In genomic region chr3:125087768-125088391, GRCh38 we compare ENCODE assay signal across 22 cellular contexts. TPM values are rescaled to one million over a fixed set of nuclear protein-coding genes. Genes with fewer than 3 reads are reported as not detected.
A peak's percentile ranks its signal among the peaks of the same experiment; 100 is the strongest.
DNase-seq lines count a peak whose midpoint lies in the region; ATAC-seq, FAIRE-seq and TF ChIP-seq lines count a peak whose summit lies in the region.
"Had no signal": no experiment of that assay in that cellular context is flagged by ENCODE, and none has a peak within 500 bp of the region (broad histone marks: within the 10 kb centered on the region; RNA-seq: fewer than 3 reads in every experiment).

No MANE protein-coding gene starts in this region.

- H3K4me1 ChIP-seq in astrocyte (ENCODE audit: insufficient read depth, low read length) = peaks cover 12% of the 10 kb centered on the region
- H3K4me1 ChIP-seq in CD4-positive, alpha-beta memory T cell (ENCODE audit: insufficient read depth, low read length) = no peaks in the 10 kb centered on the region
- H3K4me1 ChIP-seq: HAP-1 had no signal

- H2AFZ ChIP-seq in astrocyte (ENCODE audit: low read depth, low read length) = no peak overlapping the region
- H2AFZ ChIP-seq: PC-9 had no signal

- H3K36me3 Mint-ChIP-seq in astrocyte (ENCODE audit: low read depth, unreplicated experiment) = peaks cover 4% of the 10 kb centered on the region
- H3K36me3 Mint-ChIP-seq in CD4-positive, alpha-beta memory T cell = no peaks in the 10 kb centered on the region
- H3K36me3 Mint-ChIP-seq in progenitor cell of endocrine pancreas (ENCODE audit: insufficient read depth) = peaks cover 5% of the 10 kb centered on the region
- H3K36me3 Mint-ChIP-seq: stimulated activated effector memory CD8-positive, alpha-beta T cell treated with anti-CD3 and anti-CD28 coated beads, Interleukin-12 subunit alpha, Interleukin-12 subunit beta, amount 100 ng/mL, for 72 hours had no signal

- H3K4me1 Mint-ChIP-seq in astrocyte (ENCODE audit: low read depth, unreplicated experiment) = peaks cover 15% of the 10 kb centered on the region
- H3K4me1 Mint-ChIP-seq in CD4-positive, alpha-beta memory T cell = no peaks in the 10 kb centered on the region
- H3K4me1 Mint-ChIP-seq in progenitor cell of endocrine pancreas (ENCODE audit: low read depth) = no peaks in the 10 kb centered on the region

- H3K4me3 ChIP-seq in astrocyte (ENCODE audit: insufficient read depth, low read depth, low read length) = no peak overlapping the region
- H3K4me3 ChIP-seq in CD4-positive, alpha-beta memory T cell (ENCODE audit: low read length in 2 of 2) = no peak overlapping the region
- H3K4me3 ChIP-seq: HAP-1, PC-9 had no signal

- no peak for ATAC-seq in GM19463 (IDR thresholded peaks at IDR 0.05; ENCODE audit: unreplicated experiment)
- no peak for ATAC-seq in HG03354 (IDR thresholded peaks at IDR 0.05; ENCODE audit: poor library complexity, severe bottlenecking, unreplicated experiment)
- ATAC-seq: natural killer cell treated with Interleukin-12 subunit alpha and Interleukin-12 subunit beta and Interleukin-15 and Interleukin-18, amount 100 ng/mL, for 72 hours; sciatic nerve; stimulated activated effector memory CD8-positive, alpha-beta T cell treated with anti-CD3 and anti-CD28 coated beads, Interleukin-12 subunit alpha, Interleukin-12 subunit beta, amount 100 ng/mL, for 72 hours had no signal

- POLR2A ChIA-PET in CD4-positive, alpha-beta memory T cell (lab: Charles Lee; ENCODE audit: partially characterized antibody) = no interaction called here

- DNase-seq in A172 (ENCODE audit: low spot score) (peak; percentile 71), GM04504 (ENCODE audit: low read depth) (peak; percentile 72), astrocyte (ENCODE audit: low read depth) (no peak), hepatic stellate cell (ENCODE audit: low spot score) (peak; percentile 84), progenitor cell of endocrine pancreas (ENCODE audit: low spot score, unreplicated experiment) (no peak)
- no peak for DNase-seq in CD4-positive, alpha-beta memory T cell
- DNase-seq: activated CD4-positive, CD25-positive, alpha-beta regulatory T cell; activated naive CD4-positive, alpha-beta T cell; central memory CD4-positive, alpha-beta T cell; hippocampal formation; NCI-H187 treated with DMSO at 0.1 percent for 48 hours; NCI-H524 treated with DMSO at 0.1 percent for 48 hours; PC-9; stimulated activated CD4-positive, alpha-beta T cell treated with anti-CD3 and anti-CD28 coated beads, Interleukin-4, amount 100 ng/mL, for 4 hours; T-helper 1 cell had no signal

- no peaks in the 10 kb centered on the region for H3K27me3 ChIP-seq in astrocyte (ENCODE audit: insufficient read depth, low read length)
- no peaks in the 10 kb centered on the region for H3K27me3 ChIP-seq in CD4-positive, alpha-beta memory T cell (ENCODE audit: insufficient read depth, low read length)

- H3K27me3 Mint-ChIP-seq in astrocyte (ENCODE audit: low read depth, unreplicated experiment) (no peaks in the 10 kb centered on the region), progenitor cell of endocrine pancreas (no peaks in the 10 kb centered on the region)
- H3K27me3 Mint-ChIP-seq in CD4-positive, alpha-beta memory T cell = peaks cover 0 to 1% of the 10 kb centered on the region in 2 donors
- H3K27me3 Mint-ChIP-seq: natural killer cell treated with Interleukin-12 subunit alpha and Interleukin-12 subunit beta and Interleukin-15 and Interleukin-18, amount 100 ng/mL, for 72 hours had no signal

- no peaks in the 10 kb centered on the region for H3K9me3 ChIP-seq in astrocyte (ENCODE audit: insufficient read depth, low read depth, low read length)
- H3K9me3 ChIP-seq in CD4-positive, alpha-beta memory T cell (ENCODE audit: control insufficient read depth in 1 of 2, low read length in 2 of 2) = no peaks in the 10 kb centered on the region
- H3K9me3 ChIP-seq: HAP-1 had no signal

- peak overlapping the region; percentile 22 for H3K27ac ChIP-seq in astrocyte (ENCODE audit: low read depth, low read length)
- H3K27ac ChIP-seq in CD4-positive, alpha-beta memory T cell (ENCODE audit: low read depth, low read length) = no peak overlapping the region
- H3K27ac ChIP-seq: PC-9 had no signal

- no peak for TF ChIP-seq CTCF in astrocyte (IDR thresholded peaks at IDR 0.05; ENCODE audit: insufficient read depth, low read depth, low read length)
- no peak for TF ChIP-seq CTCF in progenitor cell of endocrine pancreas (IDR thresholded peaks at IDR 0.05; ENCODE audit: unreplicated experiment)

- H3K4me2 ChIP-seq in astrocyte (ENCODE audit: low read length) = peak overlapping the region; percentile 31
- H3K4me2 ChIP-seq: PC-9 had no signal

- peak; percentile 73 for FAIRE-seq in astrocyte (lab: Jason Lieb, UNC)
- FAIRE-seq: endometrium had no signal

- H3K36me3 ChIP-seq in astrocyte (ENCODE audit: insufficient read depth, low read length) = no peaks in the 10 kb centered on the region
- no peaks in the 10 kb centered on the region for H3K36me3 ChIP-seq in CD4-positive, alpha-beta memory T cell (ENCODE audit: insufficient read depth, low read length)
- H3K36me3 ChIP-seq: HAP-1 had no signal

- H3K79me2 ChIP-seq in astrocyte (ENCODE audit: insufficient read depth, low read length) = no peaks in the 10 kb centered on the region

- no peak overlapping the region for H3K27ac Mint-ChIP-seq in astrocyte (ENCODE audit: unreplicated experiment)
- no peak overlapping the region for H3K27ac Mint-ChIP-seq in CD4-positive, alpha-beta memory T cell
- H3K27ac Mint-ChIP-seq in progenitor cell of endocrine pancreas = no peak overlapping the region
- H3K27ac Mint-ChIP-seq: natural killer cell treated with Interleukin-12 subunit alpha and Interleukin-12 subunit beta and Interleukin-15 and Interleukin-18, amount 100 ng/mL, for 72 hours; stimulated activated effector memory CD8-positive, alpha-beta T cell treated with anti-CD3 and anti-CD28 coated beads, Interleukin-12 subunit alpha, Interleukin-12 subunit beta, amount 100 ng/mL, for 72 hours had no signal

- no peaks in the 10 kb centered on the region for H4K20me1 ChIP-seq in astrocyte (ENCODE audit: insufficient read depth, low read length)

- H3K9me3 Mint-ChIP-seq in astrocyte (ENCODE audit: unreplicated experiment) (peaks cover 5% of the 10 kb centered on the region), progenitor cell of endocrine pancreas (ENCODE audit: low read depth) (no peaks in the 10 kb centered on the region)
- H3K9me3 Mint-ChIP-seq in CD4-positive, alpha-beta memory T cell = peaks cover 0 to 4% (median 0%) of the 10 kb centered on the region in 8 donors
- H3K9me3 Mint-ChIP-seq: natural killer cell treated with Interleukin-12 subunit alpha and Interleukin-12 subunit beta and Interleukin-15 and Interleukin-18, amount 100 ng/mL, for 72 hours; stimulated activated effector memory CD8-positive, alpha-beta T cell treated with anti-CD3 and anti-CD28 coated beads, Interleukin-12 subunit alpha, Interleukin-12 subunit beta, amount 100 ng/mL, for 72 hours had no signal

- H3K4me3 Mint-ChIP-seq in astrocyte (ENCODE audit: unreplicated experiment) (no peak overlapping the region), progenitor cell of endocrine pancreas (ENCODE audit: low read depth) (no peak overlapping the region)
- no peak overlapping the region for H3K4me3 Mint-ChIP-seq in CD4-positive, alpha-beta memory T cell
- H3K4me3 Mint-ChIP-seq: natural killer cell treated with Interleukin-12 subunit alpha and Interleukin-12 subunit beta and Interleukin-15 and Interleukin-18, amount 100 ng/mL, for 72 hours; stimulated activated effector memory CD8-positive, alpha-beta T cell treated with anti-CD3 and anti-CD28 coated beads, Interleukin-12 subunit alpha, Interleukin-12 subunit beta, amount 100 ng/mL, for 72 hours had no signal

- CTCF ChIA-PET in CD4-positive, alpha-beta memory T cell (lab: Charles Lee; ENCODE audit: partially characterized antibody) = no interaction called here

- intact Hi-C loops in CD4-positive, alpha-beta memory T cell (cut with micrococcal nuclease) = no loop called here

- H3K9ac ChIP-seq in astrocyte (ENCODE audit: low read length) = no peak overlapping the region

RNA-seq across cellular contexts. Expression of gene HEG1, which starts 32.1 kb away (rescaled TPM):
- 47.2 and 71.4 TPM in 2 replicates for total RNA-seq in A172 (2014; rRNA removed; shearing (Covaris generic))
- total RNA-seq in astrocyte (62.1 and 65.7 TPM in 2 replicates), progenitor cell of endocrine pancreas (4.1 and 7.2 TPM in 2 replicates)
- total RNA-seq in CD4-positive, alpha-beta memory T cell = 10 to 100 TPM; 20.2 to 21.7 TPM
- 1 to 10 TPM; 1.1 to 4.7 TPM for polyA plus RNA-seq in CD4-positive, alpha-beta memory T cell

Comparison
In these comparisons a context has a peak if more than half of its experiments do, and no peak if none do; other contexts are left out.
1. DNase-seq: peak in A172 (single experiment), GM04504 (single experiment) and hepatic stellate cell (single experiment); none in astrocyte (single experiment), CD4-positive, alpha-beta memory T cell (0 of 5) and progenitor cell of endocrine pancreas (single experiment).